In the genomic region with DNA sequence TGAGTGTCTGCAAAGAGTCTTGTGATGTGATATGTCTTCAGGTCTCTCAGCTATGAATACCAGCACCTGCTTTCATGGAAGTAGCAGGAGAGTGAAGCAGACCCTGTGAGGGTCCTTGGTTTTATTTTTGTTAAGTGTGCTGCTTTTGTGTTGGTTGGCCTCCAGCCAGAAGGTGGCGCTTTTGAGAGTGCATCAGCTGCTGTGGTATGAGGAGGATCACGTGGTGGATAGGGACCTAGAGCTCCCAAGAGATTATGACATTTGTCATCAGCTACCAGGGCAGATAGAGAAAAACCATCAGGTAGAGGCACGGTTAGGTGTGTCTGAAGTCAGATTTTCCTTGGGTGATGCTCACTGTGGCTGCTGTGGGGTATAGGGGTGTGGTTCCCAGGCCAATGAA, we compare ENCODE assay signal across 13 cellular contexts.
DNase-seq lines count a peak whose midpoint lies in the region; ATAC-seq and TF ChIP-seq lines count a peak whose summit lies in the region.
"Had no signal": no experiment of that assay in that cellular context is flagged by ENCODE, and none has a peak within 500 bp of the region (broad histone marks: within the 10 kb centered on the region; RNA-seq: fewer than 3 reads in every experiment).

No MANE protein-coding gene starts in this region.

- POLR2A ChIA-PET in activated CD4-positive, alpha-beta memory T cell treated with anti-CD3 and anti-CD28 coated beads, Interleukin-2, amount 10 ng/mL, durations not matched to agents 7 days and 5 days (lab: Charles Lee), result no interaction called here

- no peak overlapping the region for H3K4me3 Mint-ChIP-seq in activated CD4-positive, alpha-beta memory T cell treated with anti-CD3 and anti-CD28 coated beads, Interleukin-2, amount 10 ng/mL, durations not matched to agents 7 days and 5 days
- no peak overlapping the region for H3K4me3 Mint-ChIP-seq in activated T-helper 1 cell treated with anti-CD3 and anti-CD28 coated beads, Interleukin-12 subunit alpha, Interleukin-12 subunit beta, Interleukin-2, Interleukin-4 antibody, amounts not matched to agents 30 ng/mL and 10 ng/mL and 1 ng/mL, durations not matched to agents 14 hours and 24 hours and 36 hours

- DNase-seq in activated naive CD4-positive, alpha-beta T cell treated with Interleukin-2 at 50 U/mL for 16 hours, result peak; percentile 7
- no peak for DNase-seq in activated naive CD4-positive, alpha-beta T cell treated with anti-CD3 and anti-CD28 coated beads, Interleukin-2, amount 50 U/mL, for 16 hours
- DNase-seq in activated CD4-positive, alpha-beta memory T cell treated with anti-CD3 and anti-CD28 coated beads, Interleukin-2, amount 10 ng/mL, durations not matched to agents 7 days and 5 days, result peak; percentile 21
- no peak for DNase-seq in effector CD8-positive, alpha-beta T cell (lab: John Stamatoyannopoulos, UW)
- no peak for DNase-seq in T1000 (lab: John Stamatoyannopoulos, UW)
- no peak for DNase-seq in activated T-helper 1 cell treated with anti-CD3 and anti-CD28 coated beads, Interleukin-12 subunit alpha, Interleukin-12 subunit beta, Interleukin-2, Interleukin-4 antibody, amounts not matched to agents 30 ng/mL and 10 ng/mL and 1 ng/mL, durations not matched to agents 14 hours and 24 hours and 36 hours (ENCODE audit: low spot score)
- no peak for DNase-seq in gastrocnemius medialis
- DNase-seq: cerebellar nuclear complex, NCI-H2081 had no signal

- CTCF ChIA-PET in activated CD4-positive, alpha-beta memory T cell treated with anti-CD3 and anti-CD28 coated beads, Interleukin-2, amount 10 ng/mL, durations not matched to agents 7 days and 5 days (lab: Charles Lee), result interaction anchor here (1.3 kb wide), 1 partner anchor 135 kb away, joined by 3 read pairs; no protein-coding TSS in a partner anchor

- no peak for TF ChIP-seq POLR2A in gastrocnemius medialis (IDR thresholded peaks at IDR 0.05)

- no peaks in the 10 kb centered on the region for H3K27me3 Mint-ChIP-seq in activated CD4-positive, alpha-beta memory T cell treated with anti-CD3 and anti-CD28 coated beads, Interleukin-2, amount 10 ng/mL, durations not matched to agents 7 days and 5 days
- no peaks in the 10 kb centered on the region for H3K27me3 Mint-ChIP-seq in activated T-helper 1 cell treated with anti-CD3 and anti-CD28 coated beads, Interleukin-12 subunit alpha, Interleukin-12 subunit beta, Interleukin-2, Interleukin-4 antibody, amounts not matched to agents 30 ng/mL and 10 ng/mL and 1 ng/mL, durations not matched to agents 14 hours and 24 hours and 36 hours (ENCODE audit: insufficient read depth)

- no peaks in the 10 kb centered on the region for H3K36me3 ChIP-seq in gastrocnemius medialis
- H3K36me3 ChIP-seq: BLaER1, HAP-1, thoracic aorta had no signal

- H3K4me1 ChIP-seq in gastrocnemius medialis, result no peaks in the 10 kb centered on the region
- H3K4me1 ChIP-seq: BLaER1, HAP-1 had no signal

- H3K27ac ChIP-seq in gastrocnemius medialis, result no peak overlapping the region
- H3K27ac ChIP-seq: BLaER1, thoracic aorta had no signal

- peaks cover 1% of the 10 kb centered on the region for H3K9me3 Mint-ChIP-seq in activated CD4-positive, alpha-beta memory T cell treated with anti-CD3 and anti-CD28 coated beads, Interleukin-2, amount 10 ng/mL, durations not matched to agents 7 days and 5 days
- no peaks in the 10 kb centered on the region for H3K9me3 Mint-ChIP-seq in activated T-helper 1 cell treated with anti-CD3 and anti-CD28 coated beads, Interleukin-12 subunit alpha, Interleukin-12 subunit beta, Interleukin-2, Interleukin-4 antibody, amounts not matched to agents 30 ng/mL and 10 ng/mL and 1 ng/mL, durations not matched to agents 14 hours and 24 hours and 36 hours

- no peak for TF ChIP-seq CTCF in gastrocnemius medialis (IDR thresholded peaks at IDR 0.05 in 4 of 5, conservative IDR thresholded peaks at IDR 0.05 in 1 of 5)

- intact Hi-C loops in activated T-helper 1 cell treated with anti-CD3 and anti-CD28 coated beads, Interleukin-12 subunit alpha, Interleukin-12 subunit beta, Interleukin-2, Interleukin-4 antibody, amounts not matched to agents 30 ng/mL and 10 ng/mL and 1 ng/mL, durations not matched to agents 14 hours and 24 hours and 36 hours (cut with micrococcal nuclease), result loop anchor here (1.0 to 10.0 kb wide), 2 partner anchors 139 to 1010 kb away; no protein-coding TSS in a partner anchor
- intact Hi-C loops in gastrocnemius medialis (cut with DNase I; ENCODE audit: low total_unique reads), result loop anchor here (5.0 kb wide), 1 partner anchor 427 kb away; no protein-coding TSS in a partner anchor

- H3K9me3 ChIP-seq in gastrocnemius medialis, result no peaks in the 10 kb centered on the region
- H3K9me3 ChIP-seq: BLaER1, HAP-1, thoracic aorta had no signal

- no peaks in the 10 kb centered on the region for H3K4me1 Mint-ChIP-seq in activated CD4-positive, alpha-beta memory T cell treated with anti-CD3 and anti-CD28 coated beads, Interleukin-2, amount 10 ng/mL, durations not matched to agents 7 days and 5 days
- no peaks in the 10 kb centered on the region for H3K4me1 Mint-ChIP-seq in activated T-helper 1 cell treated with anti-CD3 and anti-CD28 coated beads, Interleukin-12 subunit alpha, Interleukin-12 subunit beta, Interleukin-2, Interleukin-4 antibody, amounts not matched to agents 30 ng/mL and 10 ng/mL and 1 ng/mL, durations not matched to agents 14 hours and 24 hours and 36 hours (ENCODE audit: low read depth)

- in situ Hi-C loops in gastrocnemius medialis (cut with MboI; ENCODE audit: low sequenced_read_pairs in 4 of 4), result no loop called here

- no peaks in the 10 kb centered on the region for H3K36me3 Mint-ChIP-seq in activated CD4-positive, alpha-beta memory T cell treated with anti-CD3 and anti-CD28 coated beads, Interleukin-2, amount 10 ng/mL, durations not matched to agents 7 days and 5 days (ENCODE audit: low read depth)
- no peaks in the 10 kb centered on the region for H3K36me3 Mint-ChIP-seq in activated T-helper 1 cell treated with anti-CD3 and anti-CD28 coated beads, Interleukin-12 subunit alpha, Interleukin-12 subunit beta, Interleukin-2, Interleukin-4 antibody, amounts not matched to agents 30 ng/mL and 10 ng/mL and 1 ng/mL, durations not matched to agents 14 hours and 24 hours and 36 hours (ENCODE audit: low read depth)

- H3K27ac Mint-ChIP-seq in activated CD4-positive, alpha-beta memory T cell treated with anti-CD3 and anti-CD28 coated beads, Interleukin-2, amount 10 ng/mL, durations not matched to agents 7 days and 5 days, result no peak overlapping the region
- H3K27ac Mint-ChIP-seq in activated T-helper 1 cell treated with anti-CD3 and anti-CD28 coated beads, Interleukin-12 subunit alpha, Interleukin-12 subunit beta, Interleukin-2, Interleukin-4 antibody, amounts not matched to agents 30 ng/mL and 10 ng/mL and 1 ng/mL, durations not matched to agents 14 hours and 24 hours and 36 hours, result no peak overlapping the region

- peak; percentile 72 for ATAC-seq in HG03280 (IDR thresholded peaks at IDR 0.05; ENCODE audit: unreplicated experiment)
- no peak for ATAC-seq in gastrocnemius medialis

- H3K4me3 ChIP-seq in gastrocnemius medialis, result no peak overlapping the region
- H3K4me3 ChIP-seq: BLaER1, HAP-1, thoracic aorta had no signal

- no peaks in the 10 kb centered on the region for H3K27me3 ChIP-seq in gastrocnemius medialis
- H3K27me3 ChIP-seq: BLaER1 had no signal

Comparison
In these comparisons a context has a peak if more than half of its experiments do, and no peak if none do; other contexts are left out.
1. DNase-seq: peak in activated naive CD4-positive, alpha-beta T cell treated with Interleukin-2 at 50 U/mL for 16 hours (single experiment) and activated CD4-positive, alpha-beta memory T cell treated with anti-CD3 and anti-CD28 coated beads, Interleukin-2, amount 10 ng/mL, durations not matched to agents 7 days and 5 days (single experiment); none in activated naive CD4-positive, alpha-beta T cell treated with anti-CD3 and anti-CD28 coated beads, Interleukin-2, amount 50 U/mL, for 16 hours (single experiment), effector CD8-positive, alpha-beta T cell (single experiment), T1000 (single experiment), activated T-helper 1 cell treated with anti-CD3 and anti-CD28 coated beads, Interleukin-12 subunit alpha, Interleukin-12 subunit beta, Interleukin-2, Interleukin-4 antibody, amounts not matched to agents 30 ng/mL and 10 ng/mL and 1 ng/mL, durations not matched to agents 14 hours and 24 hours and 36 hours (single experiment) and gastrocnemius medialis (0 of 2).